In genomic region chr20:33662172-33662571, GRCh38 we compare ENCODE assay signal across 9 cellular contexts. TPM values are rescaled to one million over a fixed set of nuclear protein-coding genes. Genes with fewer than 3 reads are reported as not detected.
A peak's percentile ranks its signal among the peaks of the same experiment; 100 is the strongest.
DNase-seq lines count a peak whose midpoint lies in the region; ATAC-seq, FAIRE-seq and TF ChIP-seq lines count a peak whose summit lies in the region.
"Had no signal": no experiment of that assay in that cellular context is flagged by ENCODE, and none has a peak within 500 bp of the region (broad histone marks: within the 10 kb centered on the region; RNA-seq: fewer than 3 reads in every experiment).

TSS of gene C20orf144 (plus strand) at chr20:33662327. CDS start at chr20:33662346, 19 bp downstream.

- TF ChIP-seq CTCF in brain microvascular endothelial cell (IDR thresholded peaks at IDR 0.05; ENCODE audit: low read depth, low read length, missing control alignments), result no peak
- TF ChIP-seq CTCF in type B pancreatic cell (conservative IDR thresholded peaks at IDR 0.05), result no peak

- ATAC-seq in memory B cell (ENCODE audit: low read depth), result no peak
- ATAC-seq in HG02759 (IDR thresholded peaks at IDR 0.05; ENCODE audit: unreplicated experiment), result no peak

- in situ Hi-C loops in brain microvascular endothelial cell (cut with HindIII; ENCODE audit: low pct_ligation_motif_present, low sequenced_read_pairs), result no loop called here

- peak within 1 kb of the TSS; percentile 78 for H3K4me3 Mint-ChIP-seq in activated naive CD4-positive, alpha-beta T cell treated with anti-CD3 and anti-CD28 coated beads, Interleukin-2, amount 10 ng/mL, durations not matched to agents 7 days and 5 days
- H3K4me3 Mint-ChIP-seq in memory B cell, result peak within 1 kb of the TSS; percentile 86
- H3K4me3 Mint-ChIP-seq in type B pancreatic cell, result peak within 1 kb of the TSS; percentile 96

- no peaks in the 10 kb centered on the region for H3K27me3 ChIP-seq in brain microvascular endothelial cell (replicated peaks)

- no peaks in the 10 kb centered on the region for H3K9me3 Mint-ChIP-seq in activated naive CD4-positive, alpha-beta T cell treated with anti-CD3 and anti-CD28 coated beads, Interleukin-2, amount 10 ng/mL, durations not matched to agents 7 days and 5 days
- H3K9me3 Mint-ChIP-seq in memory B cell, result no peaks in the 10 kb centered on the region
- H3K9me3 Mint-ChIP-seq in type B pancreatic cell, result no peaks in the 10 kb centered on the region

- peaks cover 42% of the 10 kb centered on the region for H3K4me1 Mint-ChIP-seq in activated naive CD4-positive, alpha-beta T cell treated with anti-CD3 and anti-CD28 coated beads, Interleukin-2, amount 10 ng/mL, durations not matched to agents 7 days and 5 days
- peaks cover 21% of the 10 kb centered on the region for H3K4me1 Mint-ChIP-seq in memory B cell
- H3K4me1 Mint-ChIP-seq in type B pancreatic cell (ENCODE audit: unreplicated experiment), result peaks cover 33% of the 10 kb centered on the region

- no peak for FAIRE-seq in H54 (lab: Jason Lieb, UNC)
- FAIRE-seq: colon had no signal

- H3K36me3 Mint-ChIP-seq in activated naive CD4-positive, alpha-beta T cell treated with anti-CD3 and anti-CD28 coated beads, Interleukin-2, amount 10 ng/mL, durations not matched to agents 7 days and 5 days, result peaks cover 8% of the 10 kb centered on the region
- H3K36me3 Mint-ChIP-seq in memory B cell (peaks cover 2% of the 10 kb centered on the region), type B pancreatic cell (peaks cover 3% of the 10 kb centered on the region)

- H3K27ac Mint-ChIP-seq in activated naive CD4-positive, alpha-beta T cell treated with anti-CD3 and anti-CD28 coated beads, Interleukin-2, amount 10 ng/mL, durations not matched to agents 7 days and 5 days, result peak within 1 kb of the TSS; percentile 75
- H3K27ac Mint-ChIP-seq in memory B cell (peak within 1 kb of the TSS; percentile 53), type B pancreatic cell (peak within 1 kb of the TSS; percentile 80)

- peak within 1 kb of the TSS; percentile 73 for H3K4me3 ChIP-seq in brain microvascular endothelial cell (ENCODE audit: low read depth, low read length)

- H3K27ac ChIP-seq in brain microvascular endothelial cell, result no peak within 1 kb of the TSS

- H3K36me3 ChIP-seq in brain microvascular endothelial cell (replicated peaks), result no peaks in the 10 kb centered on the region

- CTCF ChIA-PET in activated naive CD4-positive, alpha-beta T cell treated with anti-CD3 and anti-CD28 coated beads, Interleukin-2, amount 10 ng/mL, durations not matched to agents 7 days and 5 days (lab: Charles Lee), result interaction anchor here (1.8 kb wide), 1 partner anchor 9 kb away, joined by 6 read pairs; no protein-coding TSS in a partner anchor

- no peak for DNase-seq in activated naive CD4-positive, alpha-beta T cell treated with anti-CD3 and anti-CD28 coated beads, Interleukin-2, amount 10 ng/mL, durations not matched to agents 7 days and 5 days
- no peak for DNase-seq in activated naive CD4-positive, alpha-beta T cell (lab: John Stamatoyannopoulos, UW)
- no peak for DNase-seq in brain microvascular endothelial cell
- DNase-seq in memory B cell (ENCODE audit: low spot score in 2 of 2), result no peak
- no peak for DNase-seq in type B pancreatic cell (ENCODE audit: extremely low spot score, unreplicated experiment)
- no peak for DNase-seq in erythroblast (lab: John Stamatoyannopoulos, UW)
- DNase-seq in H54 (ENCODE audit: insufficient read length, low spot score), result no peak

- TF ChIP-seq POLR2A in erythroblast (IDR thresholded peaks at IDR 0.05; ENCODE audit: low read length), result no peak
- TF ChIP-seq POLR2A in H54 (IDR thresholded peaks at IDR 0.05; ENCODE audit: low read depth, low read length), result no peak

- no peaks in the 10 kb centered on the region for H3K27me3 Mint-ChIP-seq in activated naive CD4-positive, alpha-beta T cell treated with anti-CD3 and anti-CD28 coated beads, Interleukin-2, amount 10 ng/mL, durations not matched to agents 7 days and 5 days
- H3K27me3 Mint-ChIP-seq in memory B cell, result no peaks in the 10 kb centered on the region
- no peaks in the 10 kb centered on the region for H3K27me3 Mint-ChIP-seq in type B pancreatic cell

RNA-seq across cellular contexts. Expression of gene C20orf144, which starts in this region (rescaled TPM):
- 0.29 and 0.82 TPM in 2 replicates for total RNA-seq in type B pancreatic cell (ENCODE audit: low replicate concordance)
